3 cellular contexts compared by ENCODE assay signal in genomic region chr22:26923498-26923897, GRCh38.
A peak's percentile ranks its signal among the peaks of the same experiment; 100 is the strongest.
TF ChIP-seq lines count a peak whose summit lies in the region.

No MANE protein-coding gene starts in this region.

TF ChIP-seq in GM23338, 12 proteins besides CTCF, POLR2A, EP300 and RAD21 (continues in another document):
- TF ChIP-seq, protein P1, sequence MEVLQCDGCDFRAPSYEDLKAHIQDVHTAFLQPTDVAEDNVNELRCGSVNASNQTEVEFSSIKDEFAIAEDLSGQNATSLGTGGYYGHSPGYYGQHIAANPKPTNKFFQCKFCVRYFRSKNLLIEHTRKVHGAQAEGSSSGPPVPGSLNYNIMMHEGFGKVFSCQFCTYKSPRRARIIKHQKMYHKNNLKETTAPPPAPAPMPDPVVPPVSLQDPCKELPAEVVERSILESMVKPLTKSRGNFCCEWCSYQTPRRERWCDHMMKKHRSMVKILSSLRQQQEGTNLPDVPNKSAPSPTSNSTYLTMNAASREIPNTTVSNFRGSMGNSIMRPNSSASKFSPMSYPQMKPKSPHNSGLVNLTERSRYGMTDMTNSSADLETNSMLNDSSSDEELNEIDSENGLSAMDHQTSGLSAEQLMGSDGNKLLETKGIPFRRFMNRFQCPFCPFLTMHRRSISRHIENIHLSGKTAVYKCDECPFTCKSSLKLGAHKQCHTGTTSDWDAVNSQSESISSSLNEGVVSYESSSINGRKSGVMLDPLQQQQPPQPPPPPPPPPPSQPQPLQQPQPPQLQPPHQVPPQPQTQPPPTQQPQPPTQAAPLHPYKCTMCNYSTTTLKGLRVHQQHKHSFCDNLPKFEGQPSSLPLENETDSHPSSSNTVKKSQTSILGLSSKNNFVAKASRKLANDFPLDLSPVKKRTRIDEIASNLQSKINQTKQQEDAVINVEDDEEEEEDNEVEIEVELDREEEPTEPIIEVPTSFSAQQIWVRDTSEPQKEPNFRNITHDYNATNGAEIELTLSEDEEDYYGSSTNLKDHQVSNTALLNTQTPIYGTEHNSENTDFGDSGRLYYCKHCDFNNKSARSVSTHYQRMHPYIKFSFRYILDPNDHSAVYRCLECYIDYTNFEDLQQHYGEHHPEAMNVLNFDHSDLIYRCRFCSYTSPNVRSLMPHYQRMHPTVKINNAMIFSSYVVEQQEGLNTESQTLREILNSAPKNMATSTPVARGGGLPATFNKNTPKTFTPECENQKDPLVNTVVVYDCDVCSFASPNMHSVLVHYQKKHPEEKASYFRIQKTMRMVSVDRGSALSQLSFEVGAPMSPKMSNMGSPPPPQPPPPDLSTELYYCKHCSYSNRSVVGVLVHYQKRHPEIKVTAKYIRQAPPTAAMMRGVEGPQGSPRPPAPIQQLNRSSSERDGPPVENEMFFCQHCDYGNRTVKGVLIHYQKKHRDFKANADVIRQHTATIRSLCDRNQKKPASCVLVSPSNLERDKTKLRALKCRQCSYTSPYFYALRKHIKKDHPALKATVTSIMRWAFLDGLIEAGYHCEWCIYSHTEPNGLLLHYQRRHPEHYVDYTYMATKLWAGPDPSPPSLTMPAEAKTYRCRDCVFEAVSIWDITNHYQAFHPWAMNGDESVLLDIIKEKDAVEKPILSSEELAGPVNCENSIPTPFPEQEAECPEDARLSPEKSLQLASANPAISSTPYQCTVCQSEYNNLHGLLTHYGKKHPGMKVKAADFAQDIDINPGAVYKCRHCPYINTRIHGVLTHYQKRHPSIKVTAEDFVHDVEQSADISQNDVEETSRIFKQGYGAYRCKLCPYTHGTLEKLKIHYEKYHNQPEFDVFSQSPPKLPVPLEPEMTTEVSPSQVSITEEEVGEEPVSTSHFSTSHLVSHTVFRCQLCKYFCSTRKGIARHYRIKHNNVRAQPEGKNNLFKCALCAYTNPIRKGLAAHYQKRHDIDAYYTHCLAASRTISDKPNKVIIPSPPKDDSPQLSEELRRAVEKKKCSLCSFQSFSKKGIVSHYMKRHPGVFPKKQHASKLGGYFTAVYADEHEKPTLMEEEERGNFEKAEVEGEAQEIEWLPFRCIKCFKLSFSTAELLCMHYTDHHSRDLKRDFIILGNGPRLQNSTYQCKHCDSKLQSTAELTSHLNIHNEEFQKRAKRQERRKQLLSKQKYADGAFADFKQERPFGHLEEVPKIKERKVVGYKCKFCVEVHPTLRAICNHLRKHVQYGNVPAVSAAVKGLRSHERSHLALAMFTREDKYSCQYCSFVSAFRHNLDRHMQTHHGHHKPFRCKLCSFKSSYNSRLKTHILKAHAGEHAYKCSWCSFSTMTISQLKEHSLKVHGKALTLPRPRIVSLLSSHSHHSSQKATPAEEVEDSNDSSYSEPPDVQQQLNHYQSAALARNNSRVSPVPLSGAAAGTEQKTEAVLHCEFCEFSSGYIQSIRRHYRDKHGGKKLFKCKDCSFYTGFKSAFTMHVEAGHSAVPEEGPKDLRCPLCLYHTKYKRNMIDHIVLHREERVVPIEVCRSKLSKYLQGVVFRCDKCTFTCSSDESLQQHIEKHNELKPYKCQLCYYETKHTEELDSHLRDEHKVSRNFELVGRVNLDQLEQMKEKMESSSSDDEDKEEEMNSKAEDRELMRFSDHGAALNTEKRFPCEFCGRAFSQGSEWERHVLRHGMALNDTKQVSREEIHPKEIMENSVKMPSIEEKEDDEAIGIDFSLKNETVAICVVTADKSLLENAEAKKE (CRISPR knock-in tag; IDR thresholded peaks at IDR 0.05), result 0 out of 2 replicates have a peak, but pooled peaks have one; percentile 19
- TF ChIP-seq STAT1 (IDR thresholded peaks at IDR 0.05; ENCODE audit: unreplicated experiment) (no peak), POLR2AphosphoS5 (IDR thresholded peaks at IDR 0.05; ENCODE audit: low read depth) (no peak)
- TF ChIP-seq, protein P2, sequence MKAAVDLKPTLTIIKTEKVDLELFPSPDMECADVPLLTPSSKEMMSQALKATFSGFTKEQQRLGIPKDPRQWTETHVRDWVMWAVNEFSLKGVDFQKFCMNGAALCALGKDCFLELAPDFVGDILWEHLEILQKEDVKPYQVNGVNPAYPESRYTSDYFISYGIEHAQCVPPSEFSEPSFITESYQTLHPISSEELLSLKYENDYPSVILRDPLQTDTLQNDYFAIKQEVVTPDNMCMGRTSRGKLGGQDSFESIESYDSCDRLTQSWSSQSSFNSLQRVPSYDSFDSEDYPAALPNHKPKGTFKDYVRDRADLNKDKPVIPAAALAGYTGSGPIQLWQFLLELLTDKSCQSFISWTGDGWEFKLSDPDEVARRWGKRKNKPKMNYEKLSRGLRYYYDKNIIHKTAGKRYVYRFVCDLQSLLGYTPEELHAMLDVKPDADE (IDR thresholded peaks at IDR 0.05), result no peak

TF ChIP-seq in H1, 55 proteins besides CTCF, POLR2A, EP300 and RAD21 (continued from another document):
- TF ChIP-seq TCF12 (IDR thresholded peaks at IDR 0.05; ENCODE audit: low read depth, low read length) (no peak), POU5F1 (IDR thresholded peaks at IDR 0.05; ENCODE audit: low read depth, low read length) (no peak), GTF2F1 (IDR thresholded peaks at IDR 0.05; ENCODE audit: borderline replicate concordance, low read depth, low read length) (no peak), KDM4A (IDR thresholded peaks at IDR 0.05; ENCODE audit: low read depth, low read length, severe bottlenecking) (no peak), HDAC2 (IDR thresholded peaks at IDR 0.05; ENCODE audit: borderline replicate concordance in 1 of 2, low read depth in 2 of 2, low read length in 2 of 2) (no peak), TBP (IDR thresholded peaks at IDR 0.05; ENCODE audit: low read depth, low read length) (no peak), GABPA (IDR thresholded peaks at IDR 0.05; ENCODE audit: borderline replicate concordance, insufficient read depth, low read length) (no peak), TEAD4 (IDR thresholded peaks at IDR 0.05; ENCODE audit: low read depth, low read length) (no peak), MAFK (IDR thresholded peaks at IDR 0.05; ENCODE audit: low read depth, low read length) (no peak), SIRT6 (IDR thresholded peaks at IDR 0.05; ENCODE audit: low read length) (no peak)
TF ChIP-seq in H1: peak in this region for 0.

TF ChIP-seq in SK-N-SH treated with all-trans-retinoic acid at 6 μM for 48 hours, 23 proteins besides CTCF, POLR2A, EP300 and RAD21 (continued from another document):
- TF ChIP-seq ZC3H10 (CRISPR knock-in tag; IDR thresholded peaks at IDR 0.05) (no peak), ZNF565 (CRISPR knock-in tag; conservative IDR thresholded peaks at IDR 0.05; ENCODE audit: low read depth) (no peak), ZNF8 (CRISPR knock-in tag; IDR thresholded peaks at IDR 0.05) (no peak), ESRRG (CRISPR knock-in tag; IDR thresholded peaks at IDR 0.05) (no peak), GLIS3 (CRISPR knock-in tag; IDR thresholded peaks at IDR 0.05) (no peak), OSR1 (CRISPR knock-in tag; IDR thresholded peaks at IDR 0.05) (no peak), BACH2 (CRISPR knock-in tag; IDR thresholded peaks at IDR 0.05; ENCODE audit: borderline replicate concordance) (no peak), ZFP30 (CRISPR knock-in tag; IDR thresholded peaks at IDR 0.05) (no peak), SNAI2 (CRISPR knock-in tag; IDR thresholded peaks at IDR 0.05) (no peak), CREB5 (CRISPR knock-in tag; IDR thresholded peaks at IDR 0.05; ENCODE audit: low read depth) (no peak), ISL1 (CRISPR knock-in tag; IDR thresholded peaks at IDR 0.05) (no peak), RARB (CRISPR knock-in tag; IDR thresholded peaks at IDR 0.05) (no peak)
- TF ChIP-seq, protein P3, sequence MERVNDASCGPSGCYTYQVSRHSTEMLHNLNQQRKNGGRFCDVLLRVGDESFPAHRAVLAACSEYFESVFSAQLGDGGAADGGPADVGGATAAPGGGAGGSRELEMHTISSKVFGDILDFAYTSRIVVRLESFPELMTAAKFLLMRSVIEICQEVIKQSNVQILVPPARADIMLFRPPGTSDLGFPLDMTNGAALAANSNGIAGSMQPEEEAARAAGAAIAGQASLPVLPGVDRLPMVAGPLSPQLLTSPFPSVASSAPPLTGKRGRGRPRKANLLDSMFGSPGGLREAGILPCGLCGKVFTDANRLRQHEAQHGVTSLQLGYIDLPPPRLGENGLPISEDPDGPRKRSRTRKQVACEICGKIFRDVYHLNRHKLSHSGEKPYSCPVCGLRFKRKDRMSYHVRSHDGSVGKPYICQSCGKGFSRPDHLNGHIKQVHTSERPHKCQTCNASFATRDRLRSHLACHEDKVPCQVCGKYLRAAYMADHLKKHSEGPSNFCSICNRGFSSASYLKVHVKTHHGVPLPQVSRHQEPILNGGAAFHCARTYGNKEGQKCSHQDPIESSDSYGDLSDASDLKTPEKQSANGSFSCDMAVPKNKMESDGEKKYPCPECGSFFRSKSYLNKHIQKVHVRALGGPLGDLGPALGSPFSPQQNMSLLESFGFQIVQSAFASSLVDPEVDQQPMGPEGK (CRISPR knock-in tag; IDR thresholded peaks at IDR 0.05; ENCODE audit: borderline replicate concordance), result no peak
TF ChIP-seq in SK-N-SH treated with all-trans-retinoic acid at 6 μM for 48 hours: peak in this region for 0.
